Comparison of ENCODE assay signal across 1 cellular context in genomic region chr10:83078160-83078559, GRCh38.
TF ChIP-seq lines count a peak whose summit lies in the region.

No MANE protein-coding gene starts in this region.

TF ChIP-seq in endothelial cell of umbilical vein, 7 proteins besides CTCF, POLR2A, EP300 and RAD21:
- no peak for TF ChIP-seq POLR2AphosphoS5 (IDR thresholded peaks at IDR 0.05; ENCODE audit: insufficient read depth, low read depth, low read length)
- no peak for TF ChIP-seq GATA2 (IDR thresholded peaks at IDR 0.05; ENCODE audit: insufficient read depth, insufficient read length, low read depth, low read length)
- TF ChIP-seq FOS (IDR thresholded peaks at IDR 0.05; ENCODE audit: borderline replicate concordance, insufficient read depth, low read length), result peak; percentile 55
- TF ChIP-seq MYC (IDR thresholded peaks at IDR 0.05; ENCODE audit: low read depth, low read length), result no peak
- TF ChIP-seq JUN (IDR thresholded peaks at IDR 0.05; ENCODE audit: borderline replicate concordance, insufficient read depth, insufficient read length, low read depth), result peak; percentile 62
- no peak for TF ChIP-seq MAX (IDR thresholded peaks at IDR 0.05; ENCODE audit: insufficient read depth, insufficient read length)
- no peak for TF ChIP-seq EZH2 (IDR thresholded peaks at IDR 0.05; ENCODE audit: borderline replicate concordance, low read depth, low read length, severe bottlenecking)
TF ChIP-seq in endothelial cell of umbilical vein: peak in this region for 2.
